8 cellular contexts compared by ENCODE assay signal in the genomic region with DNA sequence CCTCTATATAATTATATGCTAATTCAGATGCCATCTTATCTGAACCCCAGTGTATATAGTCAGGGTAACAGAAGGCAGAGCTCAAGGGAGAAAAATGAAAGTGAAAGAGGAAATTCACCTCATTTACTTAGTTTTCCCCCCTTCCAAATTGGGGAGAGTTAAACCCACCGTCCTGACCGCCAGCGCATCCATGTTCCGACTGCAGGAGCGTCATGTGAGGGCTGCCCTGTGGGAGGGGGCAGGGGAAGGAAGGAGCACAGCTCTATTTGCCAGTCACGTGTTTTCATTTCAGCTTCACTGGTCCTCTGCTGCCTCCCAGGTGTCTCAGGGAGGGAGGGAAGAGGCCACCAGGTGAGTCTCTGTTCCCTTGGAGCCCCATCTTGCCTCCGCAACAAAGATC. TPM values are rescaled to one million over a fixed set of nuclear protein-coding genes. Genes with fewer than 3 reads are reported as not detected.
A peak's percentile ranks its signal among the peaks of the same experiment; 100 is the strongest.
DNase-seq lines count a peak whose midpoint lies in the region; ATAC-seq and TF ChIP-seq lines count a peak whose summit lies in the region.

No MANE protein-coding gene starts in this region.

- no peak for TF ChIP-seq CTCF in lower leg skin (IDR thresholded peaks at IDR 0.05)

- peaks cover 33% of the 10 kb centered on the region for H3K4me1 Mint-ChIP-seq in activated T-helper 1 cell treated with anti-CD3 and anti-CD28 coated beads, Interleukin-12 subunit alpha, Interleukin-12 subunit beta, Interleukin-2, Interleukin-4 antibody, amounts not matched to agents 30 ng/mL and 10 ng/mL and 1 ng/mL, durations not matched to agents 14 hours and 24 hours and 36 hours (ENCODE audit: low read depth)
- H3K4me1 Mint-ChIP-seq in naive thymus-derived CD8-positive, alpha-beta T cell = peaks cover 13 to 31% (median 21%) of the 10 kb centered on the region in 4 donors

- ATAC-seq in GM18498 (IDR thresholded peaks at IDR 0.05; ENCODE audit: unreplicated experiment) = peak; percentile 40
- peak; percentile 85 to 88 for ATAC-seq in naive thymus-derived CD8-positive, alpha-beta T cell

- DNase-seq in NCI-H2107 (lab: John Stamatoyannopoulos, UW) (peak; percentile 44), NCI-H345 treated with DMSO at 0.1 percent for 48 hours (lab: John Stamatoyannopoulos, UW; ENCODE audit: unreplicated experiment) (no peak), SHP77 (lab: John Stamatoyannopoulos, UW) (no peak), occipital lobe (lab: John Stamatoyannopoulos, UW) (no peak), lower leg skin (ENCODE audit: low spot score in 2 of 2) (no peak)
- DNase-seq in activated T-helper 1 cell treated with anti-CD3 and anti-CD28 coated beads, Interleukin-12 subunit alpha, Interleukin-12 subunit beta, Interleukin-2, Interleukin-4 antibody, amounts not matched to agents 30 ng/mL and 10 ng/mL and 1 ng/mL, durations not matched to agents 14 hours and 24 hours and 36 hours (ENCODE audit: low spot score) = peak; percentile 29
- peak; percentile 25 to 74 (median 54) for DNase-seq in naive thymus-derived CD8-positive, alpha-beta T cell

- H3K27ac Mint-ChIP-seq in activated T-helper 1 cell treated with anti-CD3 and anti-CD28 coated beads, Interleukin-12 subunit alpha, Interleukin-12 subunit beta, Interleukin-2, Interleukin-4 antibody, amounts not matched to agents 30 ng/mL and 10 ng/mL and 1 ng/mL, durations not matched to agents 14 hours and 24 hours and 36 hours = peak overlapping the region; percentile 75
- H3K27ac Mint-ChIP-seq in naive thymus-derived CD8-positive, alpha-beta T cell = peak overlapping the region; percentile 90 to 98 (median 94)

- POLR2A ChIA-PET in naive thymus-derived CD8-positive, alpha-beta T cell (lab: Charles Lee) = interaction anchor here (0.7 to 2.2 kb wide), 6 partner anchors 9 to 235 kb away, joined by 3 to 14 read pairs (median 6); a partner anchor contains a TSS

- no peak overlapping the region for H3K4me3 ChIP-seq in lower leg skin (ENCODE audit: low read depth, poor library complexity, severe bottlenecking)

- no peaks in the 10 kb centered on the region for H3K27me3 Mint-ChIP-seq in activated T-helper 1 cell treated with anti-CD3 and anti-CD28 coated beads, Interleukin-12 subunit alpha, Interleukin-12 subunit beta, Interleukin-2, Interleukin-4 antibody, amounts not matched to agents 30 ng/mL and 10 ng/mL and 1 ng/mL, durations not matched to agents 14 hours and 24 hours and 36 hours (ENCODE audit: insufficient read depth)
- no peaks in the 10 kb centered on the region for H3K27me3 Mint-ChIP-seq in naive thymus-derived CD8-positive, alpha-beta T cell

- 45 to 58% methylated on average over 7 of the region's 7 CpGs for WGBS in lower leg skin, 2 donors

- no peak for TF ChIP-seq POLR2A in lower leg skin (IDR thresholded peaks at IDR 0.05)

- H3K36me3 Mint-ChIP-seq in activated T-helper 1 cell treated with anti-CD3 and anti-CD28 coated beads, Interleukin-12 subunit alpha, Interleukin-12 subunit beta, Interleukin-2, Interleukin-4 antibody, amounts not matched to agents 30 ng/mL and 10 ng/mL and 1 ng/mL, durations not matched to agents 14 hours and 24 hours and 36 hours (ENCODE audit: low read depth) = peaks cover 6% of the 10 kb centered on the region
- H3K36me3 Mint-ChIP-seq in naive thymus-derived CD8-positive, alpha-beta T cell = peaks cover 0 to 6% (median 0%) of the 10 kb centered on the region in 3 donors

- H3K9me3 Mint-ChIP-seq in activated T-helper 1 cell treated with anti-CD3 and anti-CD28 coated beads, Interleukin-12 subunit alpha, Interleukin-12 subunit beta, Interleukin-2, Interleukin-4 antibody, amounts not matched to agents 30 ng/mL and 10 ng/mL and 1 ng/mL, durations not matched to agents 14 hours and 24 hours and 36 hours = no peaks in the 10 kb centered on the region
- H3K9me3 Mint-ChIP-seq in naive thymus-derived CD8-positive, alpha-beta T cell = no peaks in the 10 kb centered on the region

- intact Hi-C loops in activated T-helper 1 cell treated with anti-CD3 and anti-CD28 coated beads, Interleukin-12 subunit alpha, Interleukin-12 subunit beta, Interleukin-2, Interleukin-4 antibody, amounts not matched to agents 30 ng/mL and 10 ng/mL and 1 ng/mL, durations not matched to agents 14 hours and 24 hours and 36 hours (cut with micrococcal nuclease) = loop anchor here (1.0 kb wide), 1 partner anchor 13 kb away; no protein-coding TSS in a partner anchor
- intact Hi-C loops in lower leg skin (cut with DNase I; ENCODE audit: low total_unique reads) = no loop called here

- H3K4me3 Mint-ChIP-seq in activated T-helper 1 cell treated with anti-CD3 and anti-CD28 coated beads, Interleukin-12 subunit alpha, Interleukin-12 subunit beta, Interleukin-2, Interleukin-4 antibody, amounts not matched to agents 30 ng/mL and 10 ng/mL and 1 ng/mL, durations not matched to agents 14 hours and 24 hours and 36 hours = peak overlapping the region; percentile 67
- H3K4me3 Mint-ChIP-seq in naive thymus-derived CD8-positive, alpha-beta T cell = peak overlapping the region; percentile 86 to 95 (median 91)

RNA-seq across cellular contexts. Expression of a gene that starts 13.2 kb away (rescaled TPM):
- 9.9 and 11.1 TPM in 2 replicates for total RNA-seq in activated T-helper 1 cell treated with anti-CD3 and anti-CD28 coated beads, Interleukin-12 subunit alpha, Interleukin-12 subunit beta, Interleukin-2, Interleukin-4 antibody, amounts not matched to agents 30 ng/mL and 10 ng/mL and 1 ng/mL, durations not matched to agents 14 hours and 24 hours and 36 hours
- total RNA-seq in naive thymus-derived CD8-positive, alpha-beta T cell = 1 to 10 TPM; 4.5 to 4.9 TPM
- 1 to 10 TPM in 2 of 3 donors, under 1 TPM in 1; 0.63 to 2.2 (median 1.3) TPM for polyA plus RNA-seq in naive thymus-derived CD8-positive, alpha-beta T cell
- total RNA-seq in occipital lobe (8.1 TPM), lower leg skin (10 to 100 TPM; 17.4 to 29.1 (median 22.2) TPM)

RNA-seq across cellular contexts. Expression of a gene that starts 34.1 kb away (rescaled TPM):
- 5.6 and 6.0 TPM in 2 replicates for total RNA-seq in activated T-helper 1 cell treated with anti-CD3 and anti-CD28 coated beads, Interleukin-12 subunit alpha, Interleukin-12 subunit beta, Interleukin-2, Interleukin-4 antibody, amounts not matched to agents 30 ng/mL and 10 ng/mL and 1 ng/mL, durations not matched to agents 14 hours and 24 hours and 36 hours
- 1 to 10 TPM; 7.4 to 9.1 TPM for total RNA-seq in naive thymus-derived CD8-positive, alpha-beta T cell
- 10 to 100 TPM; 20.9 to 21.3 (median 21.3) TPM for polyA plus RNA-seq in naive thymus-derived CD8-positive, alpha-beta T cell
- 21.7 TPM for total RNA-seq in occipital lobe
- 10 to 100 TPM; 17.2 to 21.5 (median 19.1) TPM for total RNA-seq in lower leg skin

RNA-seq across cellular contexts. Expression of a gene that starts 42.1 kb away (rescaled TPM):
- 26.1 and 31.4 TPM in 2 replicates for total RNA-seq in activated T-helper 1 cell treated with anti-CD3 and anti-CD28 coated beads, Interleukin-12 subunit alpha, Interleukin-12 subunit beta, Interleukin-2, Interleukin-4 antibody, amounts not matched to agents 30 ng/mL and 10 ng/mL and 1 ng/mL, durations not matched to agents 14 hours and 24 hours and 36 hours
- 10 to 100 TPM; 40.0 to 41.1 TPM for total RNA-seq in naive thymus-derived CD8-positive, alpha-beta T cell
- polyA plus RNA-seq in naive thymus-derived CD8-positive, alpha-beta T cell = 10 to 100 TPM in 2 of 3 donors, 1 to 10 TPM in 1; 2.8 to 12.0 (median 11.4) TPM
- total RNA-seq in occipital lobe (8.3 TPM), lower leg skin (10 to 100 TPM; 15.4 to 30.0 (median 18.8) TPM)

Comparison
In these comparisons a context has a peak if more than half of its experiments do, and no peak if none do; other contexts are left out.
1. DNase-seq: peak in NCI-H2107 (single experiment), activated T-helper 1 cell treated with anti-CD3 and anti-CD28 coated beads, Interleukin-12 subunit alpha, Interleukin-12 subunit beta, Interleukin-2, Interleukin-4 antibody, amounts not matched to agents 30 ng/mL and 10 ng/mL and 1 ng/mL, durations not matched to agents 14 hours and 24 hours and 36 hours (single experiment) and naive thymus-derived CD8-positive, alpha-beta T cell (10 of 10); none in NCI-H345 treated with DMSO at 0.1 percent for 48 hours (single experiment), SHP77 (0 of 2), occipital lobe (single experiment) and lower leg skin (0 of 2).